Comparison of ENCODE assay signal across 15 cellular contexts in the genomic region with DNA sequence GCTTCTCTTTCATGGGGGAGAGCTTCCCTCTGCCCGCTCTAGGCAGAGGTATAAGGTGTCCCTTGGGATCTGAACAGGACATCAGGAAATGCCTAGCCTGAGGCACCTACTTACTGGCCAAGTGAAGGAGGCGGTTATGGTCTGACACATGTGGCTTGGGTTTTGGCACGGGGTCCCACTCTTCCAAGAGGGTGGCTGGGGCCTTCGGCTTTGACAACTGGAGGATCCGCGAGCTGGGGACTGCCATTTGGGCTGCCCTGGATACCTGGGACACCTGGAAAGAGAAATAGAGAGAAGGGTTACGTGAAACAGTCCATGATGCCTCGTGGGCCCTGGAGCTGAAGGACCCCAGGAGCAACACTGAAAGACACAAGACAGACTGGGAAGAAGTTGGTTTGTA. TPM values are rescaled to one million over a fixed set of nuclear protein-coding genes. Genes with fewer than 3 reads are reported as not detected.
DNase-seq lines count a peak whose midpoint lies in the region; ATAC-seq and TF ChIP-seq lines count a peak whose summit lies in the region.
"Had no signal": no experiment of that assay in that cellular context is flagged by ENCODE, and none has a peak within 500 bp of the region (broad histone marks: within the 10 kb centered on the region; RNA-seq: fewer than 3 reads in every experiment).

No MANE protein-coding gene starts in this region.

- H3K23ac ChIP-seq in mesenchymal stem cell (ENCODE audit: low read length in 2 of 2) = no peak overlapping the region

- no peak overlapping the region for H2BK15ac ChIP-seq in mesenchymal stem cell (ENCODE audit: low read depth, poor library complexity, severe bottlenecking)

- peak; percentile 27 for DNase-seq in activated effector memory CD4-positive, alpha-beta T cell treated with anti-CD3 and anti-CD28 coated beads, Interleukin-2, amount 50 U/mL, for 16 hours
- DNase-seq in activated effector memory CD4-positive, alpha-beta T cell treated with Interleukin-2 at 50 U/mL for 16 hours = no peak
- DNase-seq in chondrocyte (ENCODE audit: low spot score) (peak; percentile 56), mesenchymal stem cell (no peak), spleen (peak; percentile 44), psoas muscle (no peak), NOMO-1 treated with dmso at 0.1 percent for 144 hours (lab: John Stamatoyannopoulos, UW; ENCODE audit: unreplicated experiment) (no peak)
- DNase-seq: 8988T; AML-193; Caco-2; CD8-positive, alpha-beta memory T cell; DND-41; GDM1; HCEC 1CT had no signal

- H3K36me3 ChIP-seq in mesenchymal stem cell (ENCODE audit: control insufficient read depth in 1 of 2, insufficient read depth in 2 of 2, low read depth in 1 of 2, low read length in 2 of 2) (no peaks in the 10 kb centered on the region), spleen (no peaks in the 10 kb centered on the region), psoas muscle (ENCODE audit: insufficient read depth in 1 of 2, low read depth in 1 of 2) (no peaks in the 10 kb centered on the region)
- H3K36me3 ChIP-seq: BLaER1 had no signal

- H4K91ac ChIP-seq in mesenchymal stem cell (ENCODE audit: low read length) = no peak overlapping the region

- no peaks in the 10 kb centered on the region for H3K36me3 Mint-ChIP-seq in chondrocyte (ENCODE audit: low read depth)
- H3K36me3 Mint-ChIP-seq: CD8-positive, alpha-beta memory T cell had no signal

- no peak overlapping the region for H3K18ac ChIP-seq in mesenchymal stem cell (ENCODE audit: low read depth in 1 of 2, low read length in 2 of 2)

- H3K14ac ChIP-seq in mesenchymal stem cell (ENCODE audit: low read length in 2 of 2) = no peak overlapping the region

- TF ChIP-seq CTCF in chondrocyte (IDR thresholded peaks at IDR 0.05) = no peak
- TF ChIP-seq CTCF in spleen (IDR thresholded peaks at IDR 0.05 in 8 of 11, conservative IDR thresholded peaks at IDR 0.05 in 3 of 11) = no peak
- TF ChIP-seq CTCF in psoas muscle (IDR thresholded peaks at IDR 0.05) = no peak

- no peak overlapping the region for H3K4me2 ChIP-seq in mesenchymal stem cell (ENCODE audit: low read length, poor library complexity, severe bottlenecking)
- H3K4me2 ChIP-seq: BLaER1 had no signal

- no peak overlapping the region for H3K4me3 ChIP-seq in mesenchymal stem cell (ENCODE audit: insufficient read depth in 1 of 2, low read depth in 1 of 2, low read length in 2 of 2)
- no peak overlapping the region for H3K4me3 ChIP-seq in spleen
- H3K4me3 ChIP-seq in psoas muscle = no peak overlapping the region
- H3K4me3 ChIP-seq: BLaER1 had no signal

- intact Hi-C loops in spleen (cut with DNase I; ENCODE audit: low total_unique reads) (no loop called here), psoas muscle (cut with DNase I) (no loop called here)

- H3K27me3 ChIP-seq in mesenchymal stem cell (ENCODE audit: control insufficient read depth in 1 of 2, insufficient read depth in 1 of 2, low read length in 2 of 2) = peaks cover 61 to 67% of the 10 kb centered on the region in 2 experiments
- peaks cover 0 to 67% (median 0%) of the 10 kb centered on the region in 7 donors for H3K27me3 ChIP-seq in spleen (replicated peaks in 1 of 7)
- H3K27me3 ChIP-seq in psoas muscle (ENCODE audit: insufficient read depth in 3 of 3, low read length in 2 of 3) = peaks cover 0 to 22% (median 8%) of the 10 kb centered on the region in 3 donors
- H3K27me3 ChIP-seq: BLaER1 had no signal

- H3K79me1 ChIP-seq in mesenchymal stem cell (replicated peaks; ENCODE audit: low read length, poor library complexity, severe bottlenecking) = no peaks in the 10 kb centered on the region

- H3K27ac ChIP-seq in mesenchymal stem cell (ENCODE audit: low read length, poor library complexity, severe bottlenecking) = no peak overlapping the region
- H3K27ac ChIP-seq in spleen = no peak overlapping the region
- H3K27ac ChIP-seq in psoas muscle = no peak overlapping the region
- H3K27ac ChIP-seq: BLaER1 had no signal

- H2BK5ac ChIP-seq in mesenchymal stem cell (ENCODE audit: low read depth, low read length, poor library complexity, severe bottlenecking) = no peak overlapping the region

- no peaks in the 10 kb centered on the region for H3K9me3 Mint-ChIP-seq in chondrocyte (ENCODE audit: low read depth)
- H3K9me3 Mint-ChIP-seq: CD8-positive, alpha-beta memory T cell had no signal

- no peak overlapping the region for H3K9ac ChIP-seq in mesenchymal stem cell (ENCODE audit: low read length)
- H3K9ac ChIP-seq: BLaER1 had no signal

- no peak for TF ChIP-seq POLR2A in spleen (IDR thresholded peaks at IDR 0.05)

- WGBS in mesenchymal stem cell = 89% methylated on average over 6 of the region's 8 CpGs
- 78 to 94% (median 87%) methylated on average over 8 of the region's 8 CpGs for WGBS in spleen, 5 donors
- 91 to 94% (median 93%) methylated on average over 8 of the region's 8 CpGs for WGBS in psoas muscle, 3 donors

- H2BK120ac ChIP-seq in mesenchymal stem cell (ENCODE audit: low read depth, low read length) = no peak overlapping the region

- no peak overlapping the region for H2AK5ac ChIP-seq in mesenchymal stem cell (ENCODE audit: low read length, severe bottlenecking)

- H4K8ac ChIP-seq in mesenchymal stem cell (ENCODE audit: low read length) = no peak overlapping the region

- H3K27ac Mint-ChIP-seq in chondrocyte (ENCODE audit: unreplicated experiment) = no peak overlapping the region
- H3K27ac Mint-ChIP-seq: CD8-positive, alpha-beta memory T cell had no signal

- peak overlapping the region; percentile 36 for H2AFZ ChIP-seq in mesenchymal stem cell (ENCODE audit: low read depth, low read length)

- no peaks in the 10 kb centered on the region for H3K9me3 ChIP-seq in mesenchymal stem cell (ENCODE audit: control insufficient read depth, low read length)
- no peaks in the 10 kb centered on the region for H3K9me3 ChIP-seq in spleen
- H3K9me3 ChIP-seq in psoas muscle = no peaks in the 10 kb centered on the region
- H3K9me3 ChIP-seq: Caco-2 had no signal

- no peaks in the 10 kb centered on the region for H3K4me1 ChIP-seq in mesenchymal stem cell (ENCODE audit: control insufficient read depth, insufficient read depth, low read depth, low read length)
- H3K4me1 ChIP-seq in spleen = no peaks in the 10 kb centered on the region
- H3K4me1 ChIP-seq in psoas muscle = no peaks in the 10 kb centered on the region
- H3K4me1 ChIP-seq: BLaER1, Caco-2 had no signal

- H3K4me3 Mint-ChIP-seq in chondrocyte (ENCODE audit: unreplicated experiment) = no peak overlapping the region
- H3K4me3 Mint-ChIP-seq: CD8-positive, alpha-beta memory T cell had no signal

- no peak for ATAC-seq in psoas muscle

- no peak overlapping the region for H2BK12ac ChIP-seq in mesenchymal stem cell (ENCODE audit: low read length in 2 of 2)

- H3K27me3 Mint-ChIP-seq in chondrocyte (ENCODE audit: low read depth) = peaks cover 41% of the 10 kb centered on the region

- H3K4ac ChIP-seq in mesenchymal stem cell (ENCODE audit: low read depth in 1 of 2, low read length in 2 of 2) = no peak overlapping the region

- H3K4me1 Mint-ChIP-seq in chondrocyte (ENCODE audit: low read depth) = peaks cover 5% of the 10 kb centered on the region
- H3K4me1 Mint-ChIP-seq: CD8-positive, alpha-beta memory T cell had no signal

RNA-seq across cellular contexts. Expression of a gene that starts 22.4 kb away (rescaled TPM):
- total RNA-seq in chondrocyte (40.2 to 44.5 TPM (median 42.4 TPM) in 3 replicates), spleen (10 to 100 TPM; 26.8 to 66.5 (median 30.1) TPM), psoas muscle (10 to 100 TPM; 19.1 to 22.2 (median 20.2) TPM)
- 32.6 TPM for polyA plus RNA-seq in mesenchymal stem cell (2013, experiment 1 of 2)
- polyA plus RNA-seq in mesenchymal stem cell (2013, experiment 2 of 2) = 31.7 TPM
- polyA plus RNA-seq in spleen (10 to 100 TPM; 19.2 to 47.2 (median 31.3) TPM), psoas muscle (10 to 100 TPM; 13.3 to 18.9 (median 15.8) TPM)

RNA-seq across cellular contexts. Expression of a gene that starts 42.0 kb away (rescaled TPM):
- total RNA-seq in chondrocyte = 1.1 to 1.4 TPM (median 1.4 TPM) in 3 replicates
- 0.35 TPM for polyA plus RNA-seq in mesenchymal stem cell (2013, experiment 1 of 2)
- 0.37 TPM for polyA plus RNA-seq in mesenchymal stem cell (2013, experiment 2 of 2)
- total RNA-seq in spleen = 1 to 10 TPM in 2 of 7 donors, under 1 TPM in 4, not detected in 1; 0.23 to 2.1 (median 0.85) TPM
- under 1 TPM; 0.26 to 0.91 (median 0.67) TPM for polyA plus RNA-seq in spleen
- 1 to 10 TPM in 3 of 4 donors, under 1 TPM in 1; 0.67 to 1.3 (median 1.1) TPM for total RNA-seq in psoas muscle
- under 1 TPM; 0.47 to 0.97 (median 0.73) TPM for polyA plus RNA-seq in psoas muscle
- total RNA-seq: CD8-positive, alpha-beta memory T cell had no signal
- polyA plus RNA-seq: CD8-positive, alpha-beta memory T cell had no signal

Comparison
In these comparisons a context has a peak if more than half of its experiments do, and no peak if none do; other contexts are left out.
1. DNase-seq: peak in activated effector memory CD4-positive, alpha-beta T cell treated with anti-CD3 and anti-CD28 coated beads, Interleukin-2, amount 50 U/mL, for 16 hours (single experiment), chondrocyte (single experiment) and spleen (single experiment); none in activated effector memory CD4-positive, alpha-beta T cell treated with Interleukin-2 at 50 U/mL for 16 hours (single experiment), mesenchymal stem cell (single experiment), psoas muscle (0 of 2) and NOMO-1 treated with dmso at 0.1 percent for 144 hours (single experiment).